Comparison of ENCODE assay signal across 1 cellular context in the genomic region with DNA sequence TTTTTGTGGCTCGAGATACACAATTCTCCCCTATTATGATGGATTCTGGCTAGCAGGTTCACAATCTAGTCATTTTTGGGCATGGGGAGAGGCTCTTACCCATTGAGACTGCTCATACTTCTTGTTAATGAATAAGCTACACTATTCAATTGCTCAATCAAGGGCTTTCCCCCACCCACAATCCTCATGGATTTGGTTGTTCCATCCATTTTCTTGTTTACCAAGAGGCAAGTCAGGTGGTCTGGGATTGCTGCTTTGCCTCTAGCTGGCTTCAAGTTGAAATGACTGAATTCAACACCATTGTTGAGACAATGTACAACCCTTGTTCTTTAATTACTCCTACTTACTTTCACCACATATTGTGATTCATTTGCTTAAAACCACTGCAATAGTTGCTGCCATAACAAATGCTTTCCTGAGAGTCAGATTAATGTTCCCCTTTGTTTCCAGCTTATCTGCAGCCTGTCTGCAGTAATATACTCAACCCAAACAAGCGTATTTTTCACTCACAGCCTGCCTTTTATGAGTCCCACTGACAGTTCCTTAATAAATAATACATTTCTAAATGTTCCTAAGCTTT.
TF ChIP-seq lines count a peak whose summit lies in the region.

No MANE protein-coding gene starts in this region.

TF ChIP-seq in liver, 16 proteins besides CTCF, POLR2A, EP300 and RAD21 (continued from another document):
- TF ChIP-seq, protein P1, sequence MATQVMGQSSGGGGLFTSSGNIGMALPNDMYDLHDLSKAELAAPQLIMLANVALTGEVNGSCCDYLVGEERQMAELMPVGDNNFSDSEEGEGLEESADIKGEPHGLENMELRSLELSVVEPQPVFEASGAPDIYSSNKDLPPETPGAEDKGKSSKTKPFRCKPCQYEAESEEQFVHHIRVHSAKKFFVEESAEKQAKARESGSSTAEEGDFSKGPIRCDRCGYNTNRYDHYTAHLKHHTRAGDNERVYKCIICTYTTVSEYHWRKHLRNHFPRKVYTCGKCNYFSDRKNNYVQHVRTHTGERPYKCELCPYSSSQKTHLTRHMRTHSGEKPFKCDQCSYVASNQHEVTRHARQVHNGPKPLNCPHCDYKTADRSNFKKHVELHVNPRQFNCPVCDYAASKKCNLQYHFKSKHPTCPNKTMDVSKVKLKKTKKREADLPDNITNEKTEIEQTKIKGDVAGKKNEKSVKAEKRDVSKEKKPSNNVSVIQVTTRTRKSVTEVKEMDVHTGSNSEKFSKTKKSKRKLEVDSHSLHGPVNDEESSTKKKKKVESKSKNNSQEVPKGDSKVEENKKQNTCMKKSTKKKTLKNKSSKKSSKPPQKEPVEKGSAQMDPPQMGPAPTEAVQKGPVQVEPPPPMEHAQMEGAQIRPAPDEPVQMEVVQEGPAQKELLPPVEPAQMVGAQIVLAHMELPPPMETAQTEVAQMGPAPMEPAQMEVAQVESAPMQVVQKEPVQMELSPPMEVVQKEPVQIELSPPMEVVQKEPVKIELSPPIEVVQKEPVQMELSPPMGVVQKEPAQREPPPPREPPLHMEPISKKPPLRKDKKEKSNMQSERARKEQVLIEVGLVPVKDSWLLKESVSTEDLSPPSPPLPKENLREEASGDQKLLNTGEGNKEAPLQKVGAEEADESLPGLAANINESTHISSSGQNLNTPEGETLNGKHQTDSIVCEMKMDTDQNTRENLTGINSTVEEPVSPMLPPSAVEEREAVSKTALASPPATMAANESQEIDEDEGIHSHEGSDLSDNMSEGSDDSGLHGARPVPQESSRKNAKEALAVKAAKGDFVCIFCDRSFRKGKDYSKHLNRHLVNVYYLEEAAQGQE (IDR thresholded peaks at IDR 0.05): peak; percentile 16
- no peak for TF ChIP-seq RXRA (IDR thresholded peaks at IDR 0.05)
- TF ChIP-seq, protein P2, sequence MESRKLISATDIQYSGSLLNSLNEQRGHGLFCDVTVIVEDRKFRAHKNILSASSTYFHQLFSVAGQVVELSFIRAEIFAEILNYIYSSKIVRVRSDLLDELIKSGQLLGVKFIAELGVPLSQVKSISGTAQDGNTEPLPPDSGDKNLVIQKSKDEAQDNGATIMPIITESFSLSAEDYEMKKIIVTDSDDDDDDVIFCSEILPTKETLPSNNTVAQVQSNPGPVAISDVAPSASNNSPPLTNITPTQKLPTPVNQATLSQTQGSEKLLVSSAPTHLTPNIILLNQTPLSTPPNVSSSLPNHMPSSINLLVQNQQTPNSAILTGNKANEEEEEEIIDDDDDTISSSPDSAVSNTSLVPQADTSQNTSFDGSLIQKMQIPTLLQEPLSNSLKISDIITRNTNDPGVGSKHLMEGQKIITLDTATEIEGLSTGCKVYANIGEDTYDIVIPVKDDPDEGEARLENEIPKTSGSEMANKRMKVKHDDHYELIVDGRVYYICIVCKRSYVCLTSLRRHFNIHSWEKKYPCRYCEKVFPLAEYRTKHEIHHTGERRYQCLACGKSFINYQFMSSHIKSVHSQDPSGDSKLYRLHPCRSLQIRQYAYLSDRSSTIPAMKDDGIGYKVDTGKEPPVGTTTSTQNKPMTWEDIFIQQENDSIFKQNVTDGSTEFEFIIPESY (IDR thresholded peaks at IDR 0.05): peak; percentile 14
- TF ChIP-seq HNF4A (conservative IDR thresholded peaks at IDR 0.05): peak in 1 of 2 donors; percentile 48
- TF ChIP-seq, protein P3, sequence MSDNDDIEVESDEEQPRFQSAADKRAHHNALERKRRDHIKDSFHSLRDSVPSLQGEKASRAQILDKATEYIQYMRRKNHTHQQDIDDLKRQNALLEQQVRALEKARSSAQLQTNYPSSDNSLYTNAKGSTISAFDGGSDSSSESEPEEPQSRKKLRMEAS (IDR thresholded peaks at IDR 0.05): peak; percentile 35
- TF ChIP-seq SP1 (IDR thresholded peaks at IDR 0.05): peak; percentile 29
- peak; percentile 87 for TF ChIP-seq FOXA2 (IDR thresholded peaks at IDR 0.05)
- no peak for TF ChIP-seq GABPA (IDR thresholded peaks at IDR 0.05 in 1 of 2, conservative IDR thresholded peaks at IDR 0.05 in 1 of 2)
- no peak for TF ChIP-seq NR2F2 (IDR thresholded peaks at IDR 0.05)
